In genomic region chr5:50715001-50715400, GRCh38 we compare ENCODE assay signal across 24 cellular contexts. TPM values are rescaled to one million over a fixed set of nuclear protein-coding genes. Genes with fewer than 3 reads are reported as not detected.
DNase-seq lines count a peak whose midpoint lies in the region; ATAC-seq, FAIRE-seq and TF ChIP-seq lines count a peak whose summit lies in the region.
"Had no signal": no experiment of that assay in that cellular context is flagged by ENCODE, and none has a peak within 500 bp of the region (broad histone marks: within the 10 kb centered on the region; RNA-seq: fewer than 3 reads in every experiment).

No MANE protein-coding gene starts in this region.

- H3K27me3 ChIP-seq in GM12878 (replicated peaks in 1 of 2; ENCODE audit: control insufficient read depth in 2 of 2, insufficient read depth in 2 of 2, low read length in 1 of 2) (no peaks in the 10 kb centered on the region), BE2C (no peaks in the 10 kb centered on the region), H7 (ENCODE audit: control insufficient read depth, insufficient read depth, low read length) (no peaks in the 10 kb centered on the region)
- H3K27me3 ChIP-seq: adrenal gland, tibial artery had no signal

- H2AFZ ChIP-seq in GM12878 (ENCODE audit: control insufficient read depth, low read depth, low read length), result no peak overlapping the region

- H3K4me2 ChIP-seq in GM12878 (ENCODE audit: control insufficient read depth, insufficient read depth), result no peak overlapping the region

- H3K9me3 ChIP-seq in GM12878 (replicated peaks; ENCODE audit: control insufficient read depth, insufficient read depth, low read length) (no peaks in the 10 kb centered on the region; the same call in 2 of the 3 replicates), BE2C (no peaks in the 10 kb centered on the region; the same call in 1 of the 2 replicates)
- H3K9me3 ChIP-seq: adrenal gland, tibial artery had no signal

- no peak overlapping the region for H3K27ac ChIP-seq in GM12878 (ENCODE audit: control insufficient read depth, insufficient read depth)
- H3K27ac ChIP-seq: adrenal gland, coronary artery, tibial artery had no signal

- intact Hi-C loops in GM12878 (cut with micrococcal nuclease; ENCODE audit: unreplicated experiment), result no loop called here

- no peak for DNase-seq in activated T-cell treated with anti-CD3 and anti-CD28 coated beads, Interleukin-2, amount 50 U/mL, for 72 hours
- DNase-seq in activated T-cell treated with anti-CD3 and anti-CD28 coated beads, Interleukin-2, amount 50 U/mL, for 48 hours, result no peak
- DNase-seq in RPMI7951 (ENCODE audit: low read depth), result peak; percentile 8
- DNase-seq in GM12878 (ENCODE audit: low read depth, low spot score), result no peak
- no peak for DNase-seq in BE2C
- DNase-seq in H7, result no peak
- DNase-seq: activated CD4-positive, alpha-beta T cell treated with anti-CD3 and anti-CD28 coated beads, Interleukin-2, amount 10 ng/mL, durations not matched to agents 24 days and 14 days; activated T-cell treated with anti-CD3 and anti-CD28 coated beads, Interleukin-2, amount 50 U/mL, for 4 hours; adrenal gland; C1 segment of cervical spinal cord; DMS79 treated with DMSO at 0.1 percent for 48 hours; head of caudate nucleus; NCI-H1417 treated with DMSO at 0.1 percent for 48 hours; NCI-H2171 treated with DMSO at 0.1 percent for 48 hours; NCI-H69; SW 1271; tibial artery had no signal

- in situ Hi-C loops in GM12878 (cut with MboI), result no loop called here

- RAD21 ChIA-PET in GM12878 (lab: Charles Lee; ENCODE audit: unreplicated experiment), result no interaction called here

- peaks cover 0 to 2% of the 10 kb centered on the region in 2 donors for H3K9me3 Mint-ChIP-seq in activated T-cell treated with anti-CD3 and anti-CD28 coated beads, Interleukin-2, amount 50 U/mL, for 72 hours
- no peaks in the 10 kb centered on the region for H3K9me3 Mint-ChIP-seq in stimulated activated memory B cell treated with anti-CD40 and anti-IgM and Interleukin-4, amounts not matched to agents 10 μg/mL and 1 μg/mL and 100 μg/mL, for 72 hours
- H3K9me3 Mint-ChIP-seq: activated T-cell treated with anti-CD3 and anti-CD28 coated beads, Interleukin-2, amount 50 U/mL, for 4 hours; neural crest cell had no signal

- H3K9ac ChIP-seq in GM12878 (ENCODE audit: control insufficient read depth, insufficient read depth, low read length), result no peak overlapping the region

- POLR2A ChIA-PET in GM12878 (lab: Charles Lee), result interaction anchor here (1.6 kb wide), 1 partner anchor 28 kb away, joined by 3 read pairs; no protein-coding TSS in a partner anchor

- H3K27ac Mint-ChIP-seq in activated T-cell treated with anti-CD3 and anti-CD28 coated beads, Interleukin-2, amount 50 U/mL, for 72 hours, result peak overlapping the region; percentile 83
- peak overlapping the region; percentile 26 for H3K27ac Mint-ChIP-seq in stimulated activated memory B cell treated with anti-CD40 and anti-IgM and Interleukin-4, amounts not matched to agents 10 μg/mL and 1 μg/mL and 100 μg/mL, for 72 hours
- H3K27ac Mint-ChIP-seq: activated CD4-positive, alpha-beta T cell treated with anti-CD3 and anti-CD28 coated beads, Interleukin-2, amount 10 ng/mL, durations not matched to agents 24 days and 14 days; progenitor cell of endocrine pancreas had no signal

- TF ChIP-seq CTCF in GM12878 (IDR thresholded peaks at IDR 0.05 in 2 of 3, conservative IDR thresholded peaks at IDR 0.05 in 1 of 3; ENCODE audit: control insufficient read depth in 2 of 3, extremely low read depth in 1 of 3, insufficient read depth in 1 of 3, low read depth in 3 of 3, low read length in 3 of 3), result no peak
- TF ChIP-seq CTCF in BE2C (IDR thresholded peaks at IDR 0.05; ENCODE audit: low read depth, low read length), result no peak

- WGBS in GM12878 (ENCODE audit: insufficient coverage, insufficient replicate concordance, low lambda C conversion rate, missing lambda C conversion rate), result 84% methylated on average over 5 of the region's 5 CpGs

- H3K4me1 ChIP-seq in GM12878 (ENCODE audit: control insufficient read depth, insufficient read depth, low read length), result peaks cover 24% of the 10 kb centered on the region
- H3K4me1 ChIP-seq in BE2C, result no peaks in the 10 kb centered on the region

- no peak for TF ChIP-seq EP300 in GM12878 (IDR thresholded peaks at IDR 0.05; ENCODE audit: borderline replicate concordance in 1 of 2, control insufficient read depth in 1 of 2, low read depth in 2 of 2, low read length in 2 of 2)

- FAIRE-seq in GM12878 (lab: Jason Lieb, UNC), result no peak
- FAIRE-seq: GM18507 had no signal

- CTCF ChIA-PET in GM12878 (lab: Yijun Ruan, JAX), result interaction anchor here (1.9 kb wide), 1 partner anchor 11 kb away, joined by 5 read pairs; no protein-coding TSS in a partner anchor

- H3K27me3 Mint-ChIP-seq in activated T-cell treated with anti-CD3 and anti-CD28 coated beads, Interleukin-2, amount 50 U/mL, for 72 hours (ENCODE audit: low read depth), result no peaks in the 10 kb centered on the region
- no peaks in the 10 kb centered on the region for H3K27me3 Mint-ChIP-seq in stimulated activated memory B cell treated with anti-CD40 and anti-IgM and Interleukin-4, amounts not matched to agents 10 μg/mL and 1 μg/mL and 100 μg/mL, for 72 hours
- H3K27me3 Mint-ChIP-seq: activated CD4-positive, alpha-beta T cell treated with anti-CD3 and anti-CD28 coated beads, Interleukin-2, amount 10 ng/mL, durations not matched to agents 24 days and 14 days; progenitor cell of endocrine pancreas had no signal

- SMC1A ChIA-PET in GM12878 (lab: Charles Lee; ENCODE audit: uncharacterized antibody, unreplicated experiment), result interaction anchor here (0.7 to 2.0 kb wide), 6 partner anchors 9 to 31 kb away, joined by 3 to 7 read pairs (median 4); no protein-coding TSS in a partner anchor

- no peak for TF ChIP-seq RAD21 in GM12878 (IDR thresholded peaks at IDR 0.05; ENCODE audit: insufficient read depth, low read depth, low read length)

- peaks cover 85% of the 10 kb centered on the region for H3K4me1 Mint-ChIP-seq in activated T-cell treated with anti-CD3 and anti-CD28 coated beads, Interleukin-2, amount 50 U/mL, for 72 hours (ENCODE audit: low read depth)
- H3K4me1 Mint-ChIP-seq in stimulated activated memory B cell treated with anti-CD40 and anti-IgM and Interleukin-4, amounts not matched to agents 10 μg/mL and 1 μg/mL and 100 μg/mL, for 72 hours, result peaks cover 73% of the 10 kb centered on the region

- no peak for ATAC-seq in activated T-cell treated with anti-CD3 and anti-CD28 coated beads, Interleukin-2, amount 50 U/mL, for 72 hours (replicated peaks in 1 of 2)
- ATAC-seq in GM12878, result no peak
- ATAC-seq in stimulated activated memory B cell treated with anti-CD40 and anti-IgM and Interleukin-4, amounts not matched to agents 10 μg/mL and 1 μg/mL and 100 μg/mL, for 72 hours, result no peak
- ATAC-seq in GM21717 (IDR thresholded peaks at IDR 0.05; ENCODE audit: unreplicated experiment), result no peak
- ATAC-seq: activated T-cell treated with anti-CD3 and anti-CD28 coated beads, Interleukin-2, amount 50 U/mL, for 4 hours; Right ventricle myocardium inferior had no signal

- no peak overlapping the region; the same call in 1 of the 2 replicates for H3K4me3 ChIP-seq in GM12878
- H3K4me3 ChIP-seq in BE2C (ENCODE audit: low read depth, low read length), result no peak overlapping the region
- H3K4me3 ChIP-seq in H7 (ENCODE audit: insufficient read depth, low read depth, low read length), result no peak overlapping the region
- H3K4me3 ChIP-seq: adrenal gland, coronary artery, tibial artery had no signal

- H3K36me3 Mint-ChIP-seq in activated T-cell treated with anti-CD3 and anti-CD28 coated beads, Interleukin-2, amount 50 U/mL, for 72 hours (ENCODE audit: insufficient read depth in 2 of 2), result peaks cover 0 to 5% of the 10 kb centered on the region in 2 donors
- no peaks in the 10 kb centered on the region for H3K36me3 Mint-ChIP-seq in stimulated activated memory B cell treated with anti-CD40 and anti-IgM and Interleukin-4, amounts not matched to agents 10 μg/mL and 1 μg/mL and 100 μg/mL, for 72 hours

- no peaks in the 10 kb centered on the region for H4K20me1 ChIP-seq in GM12878 (ENCODE audit: control insufficient read depth, insufficient read depth)

- peak overlapping the region; percentile 66 to 74 for H3K4me3 Mint-ChIP-seq in activated T-cell treated with anti-CD3 and anti-CD28 coated beads, Interleukin-2, amount 50 U/mL, for 72 hours
- no peak overlapping the region for H3K4me3 Mint-ChIP-seq in stimulated activated memory B cell treated with anti-CD40 and anti-IgM and Interleukin-4, amounts not matched to agents 10 μg/mL and 1 μg/mL and 100 μg/mL, for 72 hours
- H3K4me3 Mint-ChIP-seq: activated CD4-positive, alpha-beta T cell treated with anti-CD3 and anti-CD28 coated beads, Interleukin-2, amount 10 ng/mL, durations not matched to agents 24 days and 14 days; activated T-cell treated with anti-CD3 and anti-CD28 coated beads, Interleukin-2, amount 50 U/mL, for 4 hours; neural crest cell had no signal

- H3K79me2 ChIP-seq in GM12878 (ENCODE audit: control insufficient read depth, insufficient read depth, low read length), result peaks cover 78% of the 10 kb centered on the region

- TF ChIP-seq POLR2A in GM12878 (IDR thresholded peaks at IDR 0.05; ENCODE audit: low read depth, low read length), result no peak

- BruUV-seq in GM12878 (replicated peaks; lab: Mats Ljungman, UMichigan), result no TSS peak

- H3K36me3 ChIP-seq in GM12878 (ENCODE audit: control insufficient read depth in 2 of 2, insufficient read depth in 2 of 2, low read length in 1 of 2), result no peaks in the 10 kb centered on the region; a peak in 1 of 4 replicates
- no peaks in the 10 kb centered on the region for H3K36me3 ChIP-seq in BE2C
- no peaks in the 10 kb centered on the region for H3K36me3 ChIP-seq in H7 (replicated peaks; ENCODE audit: control insufficient read depth, insufficient read depth, low read length)
- H3K36me3 ChIP-seq: adrenal gland, tibial artery had no signal

RNA-seq across cellular contexts. Expression of gene PARP8, which starts 48.6 kb away (rescaled TPM):
- total RNA-seq in activated T-cell treated with anti-CD3 and anti-CD28 coated beads, Interleukin-2, amount 50 U/mL, for 72 hours, result 10 to 100 TPM; 53.3 to 61.0 TPM
- 6.1 and 7.3 TPM in 2 replicates for total RNA-seq in RPMI7951 (2014; rRNA removed; shearing (Covaris generic))
- total RNA-seq in GM12878 (2013; cell fraction: nucleolus; rRNA removed), result 266 and 283 TPM in 2 replicates
- total RNA-seq in GM12878 (2014; rRNA removed) (18.8 and 28.2 TPM in 2 replicates), GM12878 (2014; rRNA removed; fragmentation: Illumina TruSeq; extraction: Trizol) (33.9 and 37.6 TPM in 2 replicates), GM12878 (2021) (34.5 and 37.0 TPM in 2 replicates)
- 16.4 TPM for polyA plus RNA-seq in GM12878 (2011; ENCODE audit: low read depth)
- polyA plus RNA-seq in GM12878 (2011; rRNA removed) (65.2 and 92.4 TPM in 2 replicates), GM12878 (2014; fragmentation: Illumina TruSeq; extraction: Trizol) (32.3 and 43.8 TPM in 2 replicates), GM12878 (2014; fragmentation: Nextera tagmentation; extraction: Ambion mirVana) (10 to 100 TPM in 1 of 2 experiments, 1 to 10 TPM in 1; 9.1 to 11.9 TPM), GM12878 (2014; rRNA removed) (21.7 and 23.4 TPM in 2 replicates), GM12878 (2016; fragmentation: Nextera tagmentation; extraction: Ambion mirVana) (10 to 100 TPM; 16.0 to 19.5 TPM)
- 35.4 and 36.7 TPM in 2 replicates for polyA plus RNA-seq in GM12878 (2011; cell fraction: cytosol; rRNA removed)
- polyA plus RNA-seq in GM12878 (2011; cell fraction: nucleus; rRNA removed), result 80.6 and 103 TPM in 2 replicates
- 18.9 and 24.8 TPM in 2 replicates for polyA plus RNA-seq in GM12878 (2012)
- 114 and 133 TPM in 2 replicates for polyA minus RNA-seq in GM12878 (2011; rRNA and poly(A)+ RNA removed)
- 23.8 and 24.2 TPM in 2 replicates for polyA minus RNA-seq in GM12878 (2011; cell fraction: cytosol; rRNA and poly(A)+ RNA removed)
- polyA minus RNA-seq in GM12878 (2011; cell fraction: nucleus; rRNA and poly(A)+ RNA removed), result 185 and 276 TPM in 2 replicates
- polyA plus RNA-seq in BE2C (2012; ENCODE audit: insufficient read depth, insufficient read length, low read depth), result 0.91 TPM
- 12.1 and 19.9 TPM in 2 replicates for total RNA-seq in H7 (2014; rRNA removed; shearing (Covaris generic))
